Comparison of ENCODE assay signal across 8 cellular contexts in the genomic region with DNA sequence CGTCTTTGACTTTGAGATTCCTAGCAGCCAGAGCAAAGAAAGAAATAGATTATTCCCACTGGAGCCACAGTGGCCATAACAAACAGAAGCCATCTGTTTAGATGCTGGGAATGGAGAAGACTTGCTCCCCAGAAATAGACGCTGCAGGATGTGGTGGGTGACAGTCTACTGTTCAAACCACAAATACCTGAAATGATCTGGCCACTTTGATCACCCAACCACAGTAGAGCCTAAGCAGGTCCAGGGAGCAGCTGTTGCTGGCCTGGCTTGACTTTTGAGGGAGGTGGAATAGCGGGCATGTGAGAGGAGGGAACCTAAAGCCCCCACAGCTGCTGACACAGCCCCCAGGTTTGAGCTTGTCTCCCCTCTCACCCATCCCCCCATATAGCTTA. TPM values are rescaled to one million over a fixed set of nuclear protein-coding genes. Genes with fewer than 3 reads are reported as not detected.
DNase-seq lines count a peak whose midpoint lies in the region; ATAC-seq and TF ChIP-seq lines count a peak whose summit lies in the region.

No MANE protein-coding gene starts in this region.

- H3K4me2 ChIP-seq in SK-N-SH (no peak overlapping the region), mesendoderm (ENCODE audit: low read length) (no peak overlapping the region), PC-3 (ENCODE audit: low read length) (no peak overlapping the region)

- 87% methylated on average over 2 of the region's 3 CpGs for WGBS in SK-N-SH (ENCODE audit: low lambda C conversion rate)
- WGBS in mesendoderm (ENCODE audit: extremely low coverage, insufficient coverage, low lambda C conversion rate), result no CpG with 5 or more reads among the region's 3 CpGs

- H3K23ac ChIP-seq in mesendoderm (ENCODE audit: low read length), result no peak overlapping the region

- H3K9me3 ChIP-seq in SK-N-SH (no peaks in the 10 kb centered on the region), PC-3 (ENCODE audit: low read length) (no peaks in the 10 kb centered on the region), Caco-2 (no peaks in the 10 kb centered on the region)

- H3K9ac ChIP-seq in SK-N-SH, result no peak overlapping the region
- no peak overlapping the region for H3K9ac ChIP-seq in mesendoderm (ENCODE audit: low read length)
- H3K9ac ChIP-seq in PC-3 (ENCODE audit: low read length), result no peak overlapping the region

- H3K18ac ChIP-seq in mesendoderm (ENCODE audit: low read length), result no peak overlapping the region

- H3K9me2 ChIP-seq in SK-N-SH, result no peaks in the 10 kb centered on the region
- H3K9me2 ChIP-seq in PC-3 (replicated peaks; ENCODE audit: low read length), result no peaks in the 10 kb centered on the region

- no peak overlapping the region for H2BK5ac ChIP-seq in mesendoderm (ENCODE audit: low read length)

- H3K27ac Mint-ChIP-seq in T-cell (peak overlapping the region; percentile 89 to 96), Caco-2 (ENCODE audit: unreplicated experiment) (no peak overlapping the region)

- no peak for TF ChIP-seq CTCF in SK-N-SH (IDR thresholded peaks at IDR 0.05)
- TF ChIP-seq CTCF in PC-3 (conservative IDR thresholded peaks at IDR 0.05; ENCODE audit: low read depth, low read length), result no peak
- TF ChIP-seq CTCF in Caco-2 (IDR thresholded peaks at IDR 0.05; ENCODE audit: insufficient read depth in 1 of 2, low read depth in 1 of 2, low read length in 1 of 2, severe bottlenecking in 1 of 2, unreplicated experiment in 1 of 2), result no peak

- H3K27me3 ChIP-seq in SK-N-SH (ENCODE audit: insufficient read depth), result no peaks in the 10 kb centered on the region
- no peaks in the 10 kb centered on the region for H3K27me3 ChIP-seq in mesendoderm (ENCODE audit: insufficient read depth, low read length, poor library complexity)
- H3K27me3 ChIP-seq in PC-3 (ENCODE audit: low read length), result no peaks in the 10 kb centered on the region
- no peaks in the 10 kb centered on the region for H3K27me3 ChIP-seq in Caco-2 (replicated peaks; ENCODE audit: control insufficient read depth, insufficient read depth, low read length)

- H3K27me3 Mint-ChIP-seq in T-cell, result no peaks in the 10 kb centered on the region
- H3K27me3 Mint-ChIP-seq in Caco-2 (ENCODE audit: insufficient read depth, unreplicated experiment), result no peaks in the 10 kb centered on the region

- H2AFZ ChIP-seq in SK-N-SH (ENCODE audit: low read depth), result no peak overlapping the region
- no peak overlapping the region for H2AFZ ChIP-seq in PC-3 (ENCODE audit: low read length)

- H3K79me2 ChIP-seq in SK-N-SH (ENCODE audit: insufficient read depth) (peaks cover 71% of the 10 kb centered on the region), mesendoderm (ENCODE audit: control insufficient read depth, insufficient read depth, low read length) (peaks cover 10% of the 10 kb centered on the region), PC-3 (ENCODE audit: low read length) (no peaks in the 10 kb centered on the region)

- H3F3A ChIP-seq in SK-N-SH (replicated peaks; ENCODE audit: insufficient read depth), result peaks cover 66% of the 10 kb centered on the region
- H3F3A ChIP-seq in PC-3 (ENCODE audit: low read length, unreplicated experiment), result no peaks in the 10 kb centered on the region

- H2BK15ac ChIP-seq in mesendoderm (replicated peaks; ENCODE audit: low read depth), result no peak overlapping the region

- peaks cover 26% of the 10 kb centered on the region for H3K79me1 ChIP-seq in mesendoderm (ENCODE audit: low read length)

- ATAC-seq in SK-N-SH treated with all-trans-retinoic acid at 6 μM for 48 hours (no peak), HG02884 (IDR thresholded peaks at IDR 0.05; ENCODE audit: unreplicated experiment) (peak; percentile 38), T-cell (replicated peaks in 1 of 4) (peak in 1 of 4 experiments; percentile 14), PC-3 (no peak)

- no peak overlapping the region for H4K8ac ChIP-seq in mesendoderm (ENCODE audit: low read depth, low read length)

- no peak for TF ChIP-seq EP300 in SK-N-SH (IDR thresholded peaks at IDR 0.05; ENCODE audit: borderline replicate concordance in 1 of 2, low read depth in 1 of 2, low read length in 1 of 2)

- H2BK120ac ChIP-seq in mesendoderm (ENCODE audit: low read depth, low read length), result no peak overlapping the region

- H3K9me3 Mint-ChIP-seq in T-cell (no peaks in the 10 kb centered on the region), Caco-2 (ENCODE audit: unreplicated experiment) (no peaks in the 10 kb centered on the region)

- H3K4me3 ChIP-seq in SK-N-SH (ENCODE audit: low read depth in 2 of 2, low read length in 1 of 2), result no peak overlapping the region
- no peak overlapping the region for H3K4me3 ChIP-seq in mesendoderm (ENCODE audit: low read length)
- H3K4me3 ChIP-seq in PC-3 (ENCODE audit: low read length), result no peak overlapping the region
- no peak overlapping the region for H3K4me3 ChIP-seq in Caco-2 (ENCODE audit: low read depth, low read length)

- H3K56ac ChIP-seq in mesendoderm (ENCODE audit: low read length), result peak overlapping the region; percentile 22

- peaks cover 21% of the 10 kb centered on the region for H3K36me3 Mint-ChIP-seq in T-cell
- peaks cover 94% of the 10 kb centered on the region for H3K36me3 Mint-ChIP-seq in Caco-2 (ENCODE audit: insufficient read depth, unreplicated experiment)

- H2AK5ac ChIP-seq in mesendoderm (ENCODE audit: low read length), result no peak overlapping the region

- H4K20me1 ChIP-seq in SK-N-SH (ENCODE audit: insufficient read depth) (peaks cover 80% of the 10 kb centered on the region), PC-3 (ENCODE audit: low read length) (no peaks in the 10 kb centered on the region)

- intact Hi-C loops in PC-3 (cut with micrococcal nuclease) (no loop called here), Caco-2 (cut with micrococcal nuclease; ENCODE audit: unreplicated experiment) (no loop called here)

- H3K27ac ChIP-seq in SK-N-SH (ENCODE audit: low read depth in 2 of 2, low read length in 1 of 2) (peak overlapping the region; percentile 34 to 85; a peak in 2 of 4 replicates), mesendoderm (ENCODE audit: low read depth, low read length) (no peak overlapping the region), PC-3 (ENCODE audit: low read length) (no peak overlapping the region)

- H3K36me3 ChIP-seq in SK-N-SH (replicated peaks in 1 of 2; ENCODE audit: control insufficient read depth in 1 of 2, insufficient read depth in 2 of 2, low read length in 1 of 2), result peaks cover 17 to 52% of the 10 kb centered on the region in 2 experiments
- H3K36me3 ChIP-seq in mesendoderm (ENCODE audit: control insufficient read depth, insufficient read depth, low read length), result peaks cover 2% of the 10 kb centered on the region
- peaks cover 25% of the 10 kb centered on the region; the same call in 1 of the 2 replicates for H3K36me3 ChIP-seq in PC-3 (ENCODE audit: low read depth, low read length)
- H3K36me3 ChIP-seq in Caco-2 (ENCODE audit: control insufficient read depth, insufficient read depth, low read length), result peaks cover 2% of the 10 kb centered on the region

- CTCF ChIA-PET in SK-N-SH (lab: Yijun Ruan, JAX) (interaction anchor here (0.8 to 28.3 kb wide), 5 partner anchors 6 to 43 kb away, joined by 3 to 618 read pairs (median 3); a partner anchor contains a TSS), T-cell (lab: Charles Lee) (interaction anchor here in 1 of 2 donors (1.0 to 3.0 kb wide), 6 partner anchors 9 to 48 kb away, joined by 3 to 23 read pairs (median 14); no protein-coding TSS in a partner anchor), PC-3 (lab: Charles Lee) (no interaction called here), Caco-2 (lab: Charles Lee) (interaction anchor here (3.0 kb wide), 1 partner anchor 47 kb away, joined by 8 read pairs; no protein-coding TSS in a partner anchor)

- H4K5ac ChIP-seq in mesendoderm (ENCODE audit: low read length), result no peak overlapping the region

- BruUV-seq in PC-3 (replicated peaks; lab: Mats Ljungman, UMichigan) (no TSS peak), Caco-2 (replicated peaks; lab: Mats Ljungman, UMichigan) (no TSS peak)

- no peak for TF ChIP-seq RAD21 in SK-N-SH (IDR thresholded peaks at IDR 0.05; ENCODE audit: low read length)

- H3K4ac ChIP-seq in mesendoderm (ENCODE audit: low read depth, low read length), result no peak overlapping the region

- peaks cover 71 to 93% (median 78%) of the 10 kb centered on the region in 3 donors for H3K4me1 Mint-ChIP-seq in T-cell
- no peaks in the 10 kb centered on the region for H3K4me1 Mint-ChIP-seq in Caco-2 (ENCODE audit: low read depth, unreplicated experiment)

- POLR2A ChIA-PET in SK-N-SH (lab: Yijun Ruan, JAX) (interaction anchor here (1.2 kb wide), 1 partner anchor 15 kb away, joined by 3 read pairs; no protein-coding TSS in a partner anchor), T-cell (lab: Charles Lee) (interaction anchor here (0.7 to 2.8 kb wide), 4 partner anchors 10 to 1021 kb away, joined by 3 to 22 read pairs (median 4); no protein-coding TSS in a partner anchor), PC-3 (lab: Charles Lee; ENCODE audit: unreplicated experiment) (no interaction called here), Caco-2 (lab: Charles Lee) (no interaction called here)

- H3K4me3 Mint-ChIP-seq in T-cell, result peak overlapping the region in 2 of 3 donors; percentile 17 to 64
- H3K4me3 Mint-ChIP-seq in Caco-2 (ENCODE audit: unreplicated experiment), result no peak overlapping the region

- H3K4me1 ChIP-seq in SK-N-SH (ENCODE audit: control insufficient read depth in 1 of 2, insufficient read depth in 2 of 2, low read depth in 1 of 2, low read length in 1 of 2) (peaks cover 29 to 45% of the 10 kb centered on the region in 2 experiments; a peak in 2 of 4 replicates), mesendoderm (ENCODE audit: control insufficient read depth, low read depth, low read length) (peaks cover 4% of the 10 kb centered on the region), PC-3 (ENCODE audit: insufficient read depth, low read length) (0 out of 2 replicates have a peak, but pooled peaks cover 5% of the 10 kb centered on the region), Caco-2 (no peaks in the 10 kb centered on the region)

- no peak for DNase-seq in SK-N-SH
- DNase-seq in T-cell, result peak in 1 of 34 experiments; percentile 9
- DNase-seq in mesendoderm, result no peak
- no peak for DNase-seq in PC-3
- no peak for DNase-seq in NCI-H510A (lab: John Stamatoyannopoulos, UW)
- no peak for DNase-seq in Caco-2

TF ChIP-seq in SK-N-SH, 30 proteins besides CTCF, POLR2A, EP300 and RAD21 (continues in another document):
- TF ChIP-seq, protein P1, sequence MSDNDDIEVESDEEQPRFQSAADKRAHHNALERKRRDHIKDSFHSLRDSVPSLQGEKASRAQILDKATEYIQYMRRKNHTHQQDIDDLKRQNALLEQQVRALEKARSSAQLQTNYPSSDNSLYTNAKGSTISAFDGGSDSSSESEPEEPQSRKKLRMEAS (IDR thresholded peaks at IDR 0.05; ENCODE audit: low read depth), result no peak

TF ChIP-seq in SK-N-SH treated with all-trans-retinoic acid at 6 μM for 48 hours, 23 proteins besides CTCF, POLR2A, EP300 and RAD21 (continues in another document):
- TF ChIP-seq GLIS3 (CRISPR knock-in tag; IDR thresholded peaks at IDR 0.05) (no peak), CSDC2 (CRISPR knock-in tag; IDR thresholded peaks at IDR 0.05) (no peak), ESRRG (CRISPR knock-in tag; IDR thresholded peaks at IDR 0.05) (no peak), ISL1 (CRISPR knock-in tag; IDR thresholded peaks at IDR 0.05) (no peak)

RNA-seq across cellular contexts. Expression of a gene that starts 38.6 kb away (rescaled TPM):
- polyA plus RNA-seq in SK-N-SH (2012; rRNA removed), result 14.4 and 15.6 TPM in 2 replicates
- 14.9 and 18.4 TPM in 2 replicates for polyA plus RNA-seq in SK-N-SH (2012; cell fraction: cytosol; rRNA removed)
- 19.2 and 26.6 TPM in 2 replicates for polyA plus RNA-seq in SK-N-SH (2012; cell fraction: nucleus; rRNA removed)
- total RNA-seq in T-cell, result 10 to 100 TPM; 24.6 to 38.8 (median 28.8) TPM
- polyA plus RNA-seq in mesendoderm (2013, experiment 1 of 2), result 21.1 TPM
- polyA plus RNA-seq in mesendoderm (2013, experiment 2 of 2), result 21.3 TPM
- total RNA-seq in PC-3 (2014; rRNA removed), result 12.9 and 34.6 TPM in 2 replicates
- total RNA-seq in Caco-2 (2022), result 15.6 and 16.1 TPM in 2 replicates

Comparison
In these comparisons a context has a peak if more than half of its experiments do, and no peak if none do; other contexts are left out.
1. H3K27ac ChIP-seq: peak in SK-N-SH (2 of 2); none in mesendoderm (single experiment) and PC-3 (single experiment).
2. POLR2A ChIA-PET loops: an anchor here in SK-N-SH (1.2 kb wide) and T-cell (0.7 to 2.8 kb wide); none called in PC-3 and Caco-2.